Comparison of ENCODE assay signal across 8 cellular contexts in genomic region chr9:33167949-33168535, GRCh38. TPM values are rescaled to one million over a fixed set of nuclear protein-coding genes. Genes with fewer than 3 reads are reported as not detected.
DNase-seq lines count a peak whose midpoint lies in the region; ATAC-seq and TF ChIP-seq lines count a peak whose summit lies in the region.

No MANE protein-coding gene starts in this region.

- H3K4me3 Mint-ChIP-seq in natural killer cell treated with Interleukin-12 subunit alpha and Interleukin-12 subunit beta and Interleukin-15 and Interleukin-18, amount 100 ng/mL, for 72 hours = peak overlapping the region; percentile 100

- no peaks in the 10 kb centered on the region for H3K9me3 Mint-ChIP-seq in natural killer cell treated with Interleukin-12 subunit alpha and Interleukin-12 subunit beta and Interleukin-15 and Interleukin-18, amount 100 ng/mL, for 72 hours

- no peak for ATAC-seq in natural killer cell treated with Interleukin-12 subunit alpha and Interleukin-12 subunit beta and Interleukin-15 and Interleukin-18, amount 100 ng/mL, for 72 hours
- no peak for ATAC-seq in omental fat pad (ENCODE audit: low FRiP score)

- TF ChIP-seq CTCF in choroid plexus epithelial cell (conservative IDR thresholded peaks at IDR 0.05; ENCODE audit: low read depth, low read length) (no peak), omental fat pad (IDR thresholded peaks at IDR 0.05) (no peak)

- peak overlapping the region; percentile 91 to 96 for H3K27ac Mint-ChIP-seq in natural killer cell treated with Interleukin-12 subunit alpha and Interleukin-12 subunit beta and Interleukin-15 and Interleukin-18, amount 100 ng/mL, for 72 hours

- DNase-seq in SIG-M5 treated with dmso at 0.1 percent for 504 hours (lab: John Stamatoyannopoulos, UW; ENCODE audit: unreplicated experiment) (peak; percentile 26), SIG-M5 (lab: John Stamatoyannopoulos, UW) (no peak), NOMO-1 treated with dmso at 0.1 percent for 144 hours (lab: John Stamatoyannopoulos, UW; ENCODE audit: unreplicated experiment) (peak; percentile 62), choroid plexus epithelial cell (ENCODE audit: low read depth) (peak; percentile 31), omental fat pad (ENCODE audit: low spot score) (no peak), AG08395 (ENCODE audit: low spot score) (no peak), hippocampal formation (lab: John Stamatoyannopoulos, UW) (no peak)
- DNase-seq in natural killer cell treated with Interleukin-12 subunit alpha and Interleukin-12 subunit beta and Interleukin-15 and Interleukin-18, amount 100 ng/mL, for 72 hours (ENCODE audit: low spot score) = no peak

- no peaks in the 10 kb centered on the region for H3K27me3 Mint-ChIP-seq in natural killer cell treated with Interleukin-12 subunit alpha and Interleukin-12 subunit beta and Interleukin-15 and Interleukin-18, amount 100 ng/mL, for 72 hours

- H3K4me3 ChIP-seq in choroid plexus epithelial cell (ENCODE audit: low read depth, low read length) = peak overlapping the region; percentile 92

- peaks cover 64 to 66% of the 10 kb centered on the region in 2 donors for H3K4me1 Mint-ChIP-seq in natural killer cell treated with Interleukin-12 subunit alpha and Interleukin-12 subunit beta and Interleukin-15 and Interleukin-18, amount 100 ng/mL, for 72 hours (ENCODE audit: low read depth in 2 of 2)

- no peaks in the 10 kb centered on the region for H3K36me3 Mint-ChIP-seq in natural killer cell treated with Interleukin-12 subunit alpha and Interleukin-12 subunit beta and Interleukin-15 and Interleukin-18, amount 100 ng/mL, for 72 hours

RNA-seq across cellular contexts. Expression of gene B4GALT1, which starts 0.9 kb away (rescaled TPM):
- total RNA-seq in natural killer cell treated with Interleukin-12 subunit alpha and Interleukin-12 subunit beta and Interleukin-15 and Interleukin-18, amount 100 ng/mL, for 72 hours = 10 to 100 TPM; 51.4 to 90.6 TPM
- 100 to 1,000 TPM in 1 of 4 donors, 10 to 100 TPM in 3; 52.5 to 113 (median 72.1) TPM for total RNA-seq in omental fat pad

Comparison
In these comparisons a context has a peak if more than half of its experiments do, and no peak if none do; other contexts are left out.
1. DNase-seq: peak in SIG-M5 treated with dmso at 0.1 percent for 504 hours (single experiment), NOMO-1 treated with dmso at 0.1 percent for 144 hours (single experiment) and choroid plexus epithelial cell (single experiment); none in SIG-M5 (single experiment), natural killer cell treated with Interleukin-12 subunit alpha and Interleukin-12 subunit beta and Interleukin-15 and Interleukin-18, amount 100 ng/mL, for 72 hours (single experiment), omental fat pad (single experiment), AG08395 (single experiment) and hippocampal formation (0 of 2).